18 cellular contexts compared by ENCODE assay signal in genomic region chr10:71719464-71720303, GRCh38. TPM values are rescaled to one million over a fixed set of nuclear protein-coding genes. Genes with fewer than 3 reads are reported as not detected.
DNase-seq lines count a peak whose midpoint lies in the region; ATAC-seq and TF ChIP-seq lines count a peak whose summit lies in the region.
"Had no signal": no experiment of that assay in that cellular context is flagged by ENCODE, and none has a peak within 500 bp of the region (broad histone marks: within the 10 kb centered on the region; RNA-seq: fewer than 3 reads in every experiment).

C10orf105 (minus strand) TSS chr10:71719778; CDS start chr10:71716337, 3,441 bp downstream.

- TF ChIP-seq POLR2A in thyroid gland (IDR thresholded peaks at IDR 0.05), result no peak

- H3K4me1 Mint-ChIP-seq in activated T-cell treated with anti-CD3 and anti-CD28 coated beads, Interleukin-2, amount 50 U/mL, for 24 hours (ENCODE audit: low read depth), result peaks cover 50% of the 10 kb centered on the region
- peaks cover 37% of the 10 kb centered on the region for H3K4me1 Mint-ChIP-seq in activated T-cell treated with anti-CD3 and anti-CD28 coated beads, Interleukin-2, amount 50 U/mL, for 72 hours (ENCODE audit: low read depth)

- peak within 1 kb of the TSS; percentile 70 for H3K27ac Mint-ChIP-seq in activated T-cell treated with anti-CD3 and anti-CD28 coated beads, Interleukin-2, amount 50 U/mL, for 24 hours
- no peak within 1 kb of the TSS for H3K27ac Mint-ChIP-seq in activated T-cell treated with anti-CD3 and anti-CD28 coated beads, Interleukin-2, amount 50 U/mL, for 72 hours

- intact Hi-C loops in tibial artery (cut with DNase I; ENCODE audit: low total_unique reads) (loop anchor here (5.0 kb wide), 1 partner anchor 43 kb away; no protein-coding TSS in a partner anchor), thyroid gland (cut with DNase I) (no loop called here)

- no peaks in the 10 kb centered on the region for H3K36me3 Mint-ChIP-seq in activated T-cell treated with anti-CD3 and anti-CD28 coated beads, Interleukin-2, amount 50 U/mL, for 24 hours (ENCODE audit: low read depth)
- H3K36me3 Mint-ChIP-seq in activated T-cell treated with anti-CD3 and anti-CD28 coated beads, Interleukin-2, amount 50 U/mL, for 72 hours (ENCODE audit: insufficient read depth in 2 of 2), result no peaks in the 10 kb centered on the region

- no peak within 1 kb of the TSS for H3K4me3 ChIP-seq in tibial artery
- no peak within 1 kb of the TSS for H3K4me3 ChIP-seq in thyroid gland (replicated peaks in 1 of 3)
- H3K4me3 ChIP-seq: HAP-1, MG63 had no signal

- WGBS in thyroid gland, 2 donors, result 85 to 88% methylated on average over 14 to 16 of the region's 16 CpGs

- TF ChIP-seq CTCF in tibial artery (IDR thresholded peaks at IDR 0.05), result no peak
- no peak for TF ChIP-seq CTCF in thyroid gland (IDR thresholded peaks at IDR 0.05)

- H3K36me3 ChIP-seq in tibial artery, result no peaks in the 10 kb centered on the region
- no peaks in the 10 kb centered on the region for H3K36me3 ChIP-seq in thyroid gland
- H3K36me3 ChIP-seq: HAP-1, MG63 had no signal

- no peak for ATAC-seq in activated T-cell treated with anti-CD3 and anti-CD28 coated beads, Interleukin-2, amount 50 U/mL, for 72 hours (replicated peaks in 1 of 2)
- no peak for ATAC-seq in SK-N-SH treated with all-trans-retinoic acid at 6 μM for 48 hours
- ATAC-seq: esophagus mucosa had no signal

- H3K27ac ChIP-seq in cingulate gyrus (ENCODE audit: low read depth, low read length) (peak within 1 kb of the TSS; percentile 32), tibial artery (peak within 1 kb of the TSS; percentile 53 to 61), thyroid gland (no peak within 1 kb of the TSS)

- no peaks in the 10 kb centered on the region for H3K27me3 Mint-ChIP-seq in activated T-cell treated with anti-CD3 and anti-CD28 coated beads, Interleukin-2, amount 50 U/mL, for 24 hours
- no peaks in the 10 kb centered on the region for H3K27me3 Mint-ChIP-seq in activated T-cell treated with anti-CD3 and anti-CD28 coated beads, Interleukin-2, amount 50 U/mL, for 72 hours (ENCODE audit: low read depth)

- H3K4me1 ChIP-seq in tibial artery (peaks cover 3 to 45% (median 34%) of the 10 kb centered on the region in 4 donors), thyroid gland (peaks cover 0 to 17% of the 10 kb centered on the region in 2 donors)
- H3K4me1 ChIP-seq: HAP-1 had no signal

- no peaks in the 10 kb centered on the region for H3K9me3 ChIP-seq in tibial artery
- no peaks in the 10 kb centered on the region for H3K9me3 ChIP-seq in thyroid gland
- H3K9me3 ChIP-seq: HAP-1, MG63 had no signal

- no peak within 1 kb of the TSS for H3K4me3 Mint-ChIP-seq in activated T-cell treated with anti-CD3 and anti-CD28 coated beads, Interleukin-2, amount 50 U/mL, for 24 hours
- H3K4me3 Mint-ChIP-seq in activated T-cell treated with anti-CD3 and anti-CD28 coated beads, Interleukin-2, amount 50 U/mL, for 72 hours, result no peak within 1 kb of the TSS

- no peak for DNase-seq in activated T-cell treated with anti-CD3 and anti-CD28 coated beads, Interleukin-2, amount 50 U/mL, for 24 hours
- no peak for DNase-seq in activated T-cell treated with anti-CD3 and anti-CD28 coated beads, Interleukin-2, amount 50 U/mL, for 72 hours
- peak; percentile 63 for DNase-seq in medulla oblongata (ENCODE audit: extremely low spot score)
- DNase-seq in tibial artery, result no peak
- no peak for DNase-seq in thyroid gland
- DNase-seq in effector CD8-positive, alpha-beta T cell (lab: John Stamatoyannopoulos, UW), result no peak
- DNase-seq: 8988T; Calu3; NCI-H2081 treated with DMSO at 0.1 percent for 48 hours; NCI-H748 treated with DMSO at 0.1 percent for 48 hours; stimulated activated CD4-positive, alpha-beta T cell treated with anti-CD3 and anti-CD28 coated beads, Interleukin-4, amount 100 ng/mL, for 24 hours; stimulated activated naive CD4-positive, alpha-beta T cell treated with Interleukin-2 at 50 U/mL for 16 hours; T-helper 9 cell had no signal

- H3K27me3 ChIP-seq in tibial artery (no peaks in the 10 kb centered on the region), thyroid gland (no peaks in the 10 kb centered on the region)
- H3K27me3 ChIP-seq: MG63 had no signal

- no peaks in the 10 kb centered on the region for H3K9me3 Mint-ChIP-seq in activated T-cell treated with anti-CD3 and anti-CD28 coated beads, Interleukin-2, amount 50 U/mL, for 24 hours
- no peaks in the 10 kb centered on the region for H3K9me3 Mint-ChIP-seq in activated T-cell treated with anti-CD3 and anti-CD28 coated beads, Interleukin-2, amount 50 U/mL, for 72 hours

TF ChIP-seq in SK-N-SH treated with all-trans-retinoic acid at 6 μM for 48 hours, 23 proteins besides CTCF, POLR2A, EP300 and RAD21 (continues in another document):
- TF ChIP-seq CSRNP3 (CRISPR knock-in tag; IDR thresholded peaks at IDR 0.05), result no peak
- TF ChIP-seq SNAI2 (CRISPR knock-in tag; IDR thresholded peaks at IDR 0.05), result no peak
- no peak for TF ChIP-seq BACH2 (CRISPR knock-in tag; IDR thresholded peaks at IDR 0.05; ENCODE audit: borderline replicate concordance)
- TF ChIP-seq ZFP3 (CRISPR knock-in tag; IDR thresholded peaks at IDR 0.05), result no peak
- no peak for TF ChIP-seq ZFP30 (CRISPR knock-in tag; IDR thresholded peaks at IDR 0.05)
- TF ChIP-seq ZNF565 (CRISPR knock-in tag; conservative IDR thresholded peaks at IDR 0.05; ENCODE audit: low read depth), result no peak
- TF ChIP-seq TSHZ2 (CRISPR knock-in tag; IDR thresholded peaks at IDR 0.05), result no peak
- no peak for TF ChIP-seq OSR1 (CRISPR knock-in tag; IDR thresholded peaks at IDR 0.05)
- no peak for TF ChIP-seq ESRRG (CRISPR knock-in tag; IDR thresholded peaks at IDR 0.05)
- no peak for TF ChIP-seq GLIS3 (CRISPR knock-in tag; IDR thresholded peaks at IDR 0.05)
- no peak for TF ChIP-seq CREB5 (CRISPR knock-in tag; IDR thresholded peaks at IDR 0.05; ENCODE audit: low read depth)
- no peak for TF ChIP-seq ZC3H10 (CRISPR knock-in tag; IDR thresholded peaks at IDR 0.05)
- TF ChIP-seq CSDC2 (CRISPR knock-in tag; IDR thresholded peaks at IDR 0.05), result no peak
- no peak for TF ChIP-seq ISL1 (CRISPR knock-in tag; IDR thresholded peaks at IDR 0.05)
- no peak for TF ChIP-seq ZNF8 (CRISPR knock-in tag; IDR thresholded peaks at IDR 0.05)
- TF ChIP-seq TCF4 (CRISPR knock-in tag; IDR thresholded peaks at IDR 0.05; ENCODE audit: borderline replicate concordance), result no peak
- no peak for TF ChIP-seq RARB (CRISPR knock-in tag; IDR thresholded peaks at IDR 0.05)

RNA-seq across cellular contexts. Expression of gene C10orf105, which starts in this region (rescaled TPM):
- total RNA-seq in activated T-cell treated with anti-CD3 and anti-CD28 coated beads, Interleukin-2, amount 50 U/mL, for 72 hours, result under 1 TPM; 0.35 to 0.43 TPM
- not detected for total RNA-seq in thyroid gland
- total RNA-seq: Calu3, esophagus mucosa had no signal

Comparison
In these comparisons a context has a peak if more than half of its experiments do, and no peak if none do; other contexts are left out.
1. H3K27ac ChIP-seq: peak in cingulate gyrus (single experiment) and tibial artery (2 of 2); none in thyroid gland (0 of 3).